Comparison of ENCODE assay signal across 21 cellular contexts in the genomic region with DNA sequence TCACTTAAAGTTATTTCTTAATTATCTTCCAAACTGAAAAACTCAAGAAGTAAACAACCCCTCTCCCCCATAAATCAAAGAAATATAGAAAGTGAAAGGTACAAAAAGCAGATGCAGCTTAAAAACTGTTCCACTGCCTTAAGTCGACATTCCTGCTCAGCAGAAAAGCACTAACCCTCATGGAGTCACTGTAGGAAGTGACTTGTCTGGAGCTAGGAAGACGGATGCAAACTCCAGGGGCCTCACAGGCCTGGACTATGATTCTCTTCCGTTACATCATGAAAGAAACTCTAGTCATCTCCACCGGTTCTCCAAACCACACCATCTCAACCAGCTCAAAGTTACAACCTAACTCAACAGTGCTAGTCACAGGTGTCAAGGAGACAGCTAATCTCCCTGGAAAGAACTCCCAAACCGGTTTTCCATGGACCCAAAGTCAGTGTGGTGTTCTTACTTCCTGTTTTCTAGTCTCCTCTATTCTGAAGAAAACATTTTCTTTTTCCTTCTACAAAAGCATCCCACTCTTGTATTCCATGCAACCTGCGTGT.
A peak's percentile ranks its signal among the peaks of the same experiment; 100 is the strongest.
DNase-seq lines count a peak whose midpoint lies in the region; ATAC-seq and TF ChIP-seq lines count a peak whose summit lies in the region.
"Had no signal": no experiment of that assay in that cellular context is flagged by ENCODE, and none has a peak within 500 bp of the region (broad histone marks: within the 10 kb centered on the region; RNA-seq: fewer than 3 reads in every experiment).

No MANE protein-coding gene starts in this region.

- H3K27ac Mint-ChIP-seq in nephron progenitor cell, result peak overlapping the region; percentile 37

- CTCF ChIA-PET in A673 (lab: Charles Lee), result interaction anchor here (0.6 kb wide), 1 partner anchor 15 kb away, joined by 3 read pairs; no protein-coding TSS in a partner anchor

- no TSS peak for BruUV-seq in A673 (replicated peaks; lab: Mats Ljungman, UMichigan)

- peaks cover 8% of the 10 kb centered on the region for H3K27me3 Mint-ChIP-seq in nephron progenitor cell (ENCODE audit: low read depth, poor library complexity)

- H2AFZ ChIP-seq in OCI-LY1 (ENCODE audit: low read length), result 0 out of 2 replicates have a peak overlapping the region, but pooled peaks have one; percentile 29

- H3K27ac ChIP-seq in OCI-LY1 (ENCODE audit: low read depth, low read length, poor library complexity, severe bottlenecking) (peak overlapping the region; percentile 50), esophagus muscularis mucosa (replicated peaks in 1 of 4) (no peak overlapping the region), A673 (ENCODE audit: low read depth, low read length, poor library complexity, severe bottlenecking) (no peak overlapping the region), colonic mucosa (no peak overlapping the region)
- H3K27ac ChIP-seq: A549, HL-60 had no signal

- WGBS in esophagus muscularis mucosa, result 66% methylated on average over 6 of the region's 6 CpGs

- intact Hi-C loops in esophagus muscularis mucosa (cut with DNase I) (no loop called here), A673 (cut with micrococcal nuclease; ENCODE audit: unreplicated experiment) (no loop called here), colonic mucosa (cut with DNase I) (no loop called here)

- peak; percentile 31 for DNase-seq in esophagus muscularis mucosa (ENCODE audit: extremely low spot score)
- DNase-seq in nephron progenitor cell, result no peak
- no peak for DNase-seq in A673 (ENCODE audit: low spot score)
- no peak for DNase-seq in colonic mucosa
- no peak for DNase-seq in activated gamma-delta T cell treated with Interleukin-2 at 50 U/mL for 16 hours
- no peak for DNase-seq in NCI-H2227 (lab: John Stamatoyannopoulos, UW; ENCODE audit: unreplicated experiment)
- DNase-seq: BE2C, DMS79, KBM-7, NCI-H1092, NCI-H1436 treated with DMSO at 0.1 percent for 48 hours, NCI-H1930, NCI-H2171, NCI-H446, NCI-H526, Right ventricle myocardium superior had no signal

- H3K36me3 ChIP-seq in OCI-LY1 (ENCODE audit: insufficient read depth, low read length) (no peaks in the 10 kb centered on the region), esophagus muscularis mucosa (no peaks in the 10 kb centered on the region), A673 (ENCODE audit: insufficient read depth, low read length, poor library complexity, severe bottlenecking) (no peaks in the 10 kb centered on the region), colonic mucosa (no peaks in the 10 kb centered on the region)
- H3K36me3 ChIP-seq: BE2C had no signal

- peak overlapping the region; percentile 22; the same call in 1 of the 2 replicates for H3K4me2 ChIP-seq in OCI-LY1 (ENCODE audit: low read length)
- H3K4me2 ChIP-seq: A549 had no signal

- H3K9me2 ChIP-seq in OCI-LY1 (ENCODE audit: low read depth, low read length), result no peaks in the 10 kb centered on the region

- peak overlapping the region; percentile 36 for H3K4me3 Mint-ChIP-seq in nephron progenitor cell

- H3K79me2 ChIP-seq in OCI-LY1 (ENCODE audit: insufficient read depth, low read length), result no peaks in the 10 kb centered on the region

- H3K36me3 Mint-ChIP-seq in nephron progenitor cell (ENCODE audit: low read depth), result no peaks in the 10 kb centered on the region

- H3K27me3 ChIP-seq in OCI-LY1 (ENCODE audit: insufficient read depth, low read length) (no peaks in the 10 kb centered on the region), esophagus muscularis mucosa (no peaks in the 10 kb centered on the region), A673 (replicated peaks; ENCODE audit: insufficient read depth, low read depth, low read length, poor library complexity) (peaks cover 20% of the 10 kb centered on the region), colonic mucosa (no peaks in the 10 kb centered on the region)
- H3K27me3 ChIP-seq: BE2C had no signal

- POLR2A ChIA-PET in A673 (lab: Charles Lee; ENCODE audit: low non-redundant PET), result no interaction called here

- TF ChIP-seq EP300 in esophagus muscularis mucosa (IDR thresholded peaks at IDR 0.05), result no peak

- TF ChIP-seq CTCF in OCI-LY1 (IDR thresholded peaks at IDR 0.05; ENCODE audit: low read length) (no peak), esophagus muscularis mucosa (IDR thresholded peaks at IDR 0.05) (no peak), nephron progenitor cell (IDR thresholded peaks at IDR 0.05) (no peak), A673 (conservative IDR thresholded peaks at IDR 0.05; ENCODE audit: low read depth, low read length) (no peak), colonic mucosa (IDR thresholded peaks at IDR 0.05) (no peak)

- H3F3A ChIP-seq in OCI-LY1 (ENCODE audit: insufficient read depth, low read length), result no peaks in the 10 kb centered on the region

- no peak overlapping the region for H3K4me3 ChIP-seq in OCI-LY1 (ENCODE audit: low read depth, low read length, poor library complexity, severe bottlenecking)
- H3K4me3 ChIP-seq in esophagus muscularis mucosa, result no peak overlapping the region
- no peak overlapping the region for H3K4me3 ChIP-seq in A673 (ENCODE audit: low read depth, low read length, poor library complexity, severe bottlenecking)
- no peak overlapping the region for H3K4me3 ChIP-seq in colonic mucosa
- H3K4me3 ChIP-seq: A549 had no signal

- H3K4me1 Mint-ChIP-seq in nephron progenitor cell, result peaks cover 47% of the 10 kb centered on the region

- H3K4me1 ChIP-seq in OCI-LY1 (ENCODE audit: insufficient read depth, low read length, severe bottlenecking), result peaks cover 25% of the 10 kb centered on the region
- peaks cover 0 to 7% (median 0%) of the 10 kb centered on the region in 4 donors for H3K4me1 ChIP-seq in esophagus muscularis mucosa
- no peaks in the 10 kb centered on the region for H3K4me1 ChIP-seq in A673 (ENCODE audit: insufficient read depth, low read length, poor library complexity, severe bottlenecking)
- no peaks in the 10 kb centered on the region for H3K4me1 ChIP-seq in colonic mucosa
- H3K4me1 ChIP-seq: A549 had no signal

- H4K20me1 ChIP-seq in OCI-LY1 (ENCODE audit: insufficient read depth, low read length), result no peaks in the 10 kb centered on the region

- ATAC-seq in GM18868 (IDR thresholded peaks at IDR 0.05; ENCODE audit: unreplicated experiment), result peak; percentile 16
- ATAC-seq: A549, HepG2 had no signal

- TF ChIP-seq POLR2A in esophagus muscularis mucosa (IDR thresholded peaks at IDR 0.05; ENCODE audit: low read depth), result no peak

- H3K9me3 ChIP-seq in OCI-LY1 (ENCODE audit: low read length), result no peaks in the 10 kb centered on the region
- no peaks in the 10 kb centered on the region for H3K9me3 ChIP-seq in esophagus muscularis mucosa
- no peaks in the 10 kb centered on the region for H3K9me3 ChIP-seq in A673 (ENCODE audit: low read depth, low read length, poor library complexity, severe bottlenecking)
- H3K9me3 ChIP-seq in colonic mucosa, result no peaks in the 10 kb centered on the region
- H3K9me3 ChIP-seq: A549, BE2C had no signal

- H3K9ac ChIP-seq in OCI-LY1 (ENCODE audit: low read length), result no peak overlapping the region; the same call in 1 of the 2 replicates
- H3K9ac ChIP-seq in colonic mucosa (ENCODE audit: low read depth in 2 of 2, low read length in 2 of 2), result no peak overlapping the region

- peaks cover 10% of the 10 kb centered on the region for H3K9me3 Mint-ChIP-seq in nephron progenitor cell
